Comparison of ENCODE assay signal across 14 cellular contexts in genomic region chr20:34108616-34109174, GRCh38. TPM values are rescaled to one million over a fixed set of nuclear protein-coding genes. Genes with fewer than 3 reads are reported as not detected.
DNase-seq lines count a peak whose midpoint lies in the region; ATAC-seq, FAIRE-seq and TF ChIP-seq lines count a peak whose summit lies in the region.
"Had no signal": no experiment of that assay in that cellular context is flagged by ENCODE, and none has a peak within 500 bp of the region (broad histone marks: within the 10 kb centered on the region; RNA-seq: fewer than 3 reads in every experiment).

No MANE protein-coding gene starts in this region.

- H3K4me3 ChIP-seq in epithelial cell of esophagus (ENCODE audit: low read length) (no peak overlapping the region), upper lobe of right lung (no peak overlapping the region)
- H3K4me3 ChIP-seq: mucosa of descending colon, tibial nerve had no signal

- intact Hi-C loops in activated naive CD4-positive, alpha-beta T cell treated with anti-CD3 and anti-CD28 coated beads for 36 hours (cut with micrococcal nuclease), result no loop called here
- intact Hi-C loops in upper lobe of right lung (cut with DNase I), result no loop called here

- H3K36me3 Mint-ChIP-seq in activated naive CD4-positive, alpha-beta T cell treated with anti-CD3 and anti-CD28 coated beads for 36 hours (ENCODE audit: low read depth), result peaks cover 66% of the 10 kb centered on the region
- peaks cover 32% of the 10 kb centered on the region for H3K36me3 Mint-ChIP-seq in T-cell

- H3K27me3 ChIP-seq in upper lobe of right lung, result no peaks in the 10 kb centered on the region
- H3K27me3 ChIP-seq: tibial nerve had no signal

- H3K27ac Mint-ChIP-seq in activated naive CD4-positive, alpha-beta T cell treated with anti-CD3 and anti-CD28 coated beads for 36 hours, result peak overlapping the region; percentile 80
- H3K27ac Mint-ChIP-seq in T-cell, result peak overlapping the region in 1 of 2 donors; percentile 23
- H3K27ac Mint-ChIP-seq in stimulated activated naive CD8-positive, alpha-beta T cell treated with anti-CD3 and anti-CD28 coated beads, Interleukin-15, amount 100 ng/mL, for 72 hours, result peak overlapping the region; percentile 86 to 88

- POLR2A ChIA-PET in T-cell (lab: Charles Lee), result interaction anchor here in 1 of 2 donors (1.0 kb wide), 1 partner anchor 19 kb away, joined by 3 read pairs; no protein-coding TSS in a partner anchor

- CTCF ChIA-PET in activated naive CD4-positive, alpha-beta T cell treated with anti-CD3 and anti-CD28 coated beads for 36 hours (lab: Charles Lee), result interaction anchor here (0.6 to 1.9 kb wide), 3 partner anchors 22 to 201 kb away, joined by 3 to 10 read pairs (median 5); no protein-coding TSS in a partner anchor
- CTCF ChIA-PET in T-cell (lab: Charles Lee), result interaction anchor here (0.6 to 0.7 kb wide), 4 partner anchors 21 to 663 kb away, joined by 3 read pairs; no protein-coding TSS in a partner anchor

- H3K4me1 ChIP-seq in upper lobe of right lung, result peaks cover 47% of the 10 kb centered on the region

- no peak for DNase-seq in activated naive CD4-positive, alpha-beta T cell treated with anti-CD3 and anti-CD28 coated beads for 36 hours
- no peak for DNase-seq in activated naive CD4-positive, alpha-beta T cell treated with anti-CD3 and anti-CD28 coated beads, Interleukin-2, amount 50 U/mL, for 16 hours
- DNase-seq in T-cell (no peak), epithelial cell of esophagus (ENCODE audit: low read depth) (peak; percentile 23), upper lobe of right lung (no peak), RCC 7860 (ENCODE audit: low spot score) (no peak), GOT3 (lab: John Stamatoyannopoulos, UW) (no peak)
- DNase-seq in stimulated activated naive CD8-positive, alpha-beta T cell treated with anti-CD3 and anti-CD28 coated beads, Interleukin-15, amount 100 ng/mL, for 72 hours, result no peak
- DNase-seq: activated CD8-positive, alpha-beta memory T cell treated with anti-CD3 and anti-CD28 coated beads, Interleukin-2, amount 50 U/mL, for 4 hours; mucosa of descending colon; NCI-H1092; NCI-H774 had no signal

- H3K9me3 Mint-ChIP-seq in activated naive CD4-positive, alpha-beta T cell treated with anti-CD3 and anti-CD28 coated beads for 36 hours, result no peaks in the 10 kb centered on the region
- no peaks in the 10 kb centered on the region for H3K9me3 Mint-ChIP-seq in T-cell
- H3K9me3 Mint-ChIP-seq in stimulated activated naive CD8-positive, alpha-beta T cell treated with anti-CD3 and anti-CD28 coated beads, Interleukin-15, amount 100 ng/mL, for 72 hours, result no peaks in the 10 kb centered on the region

- peaks cover 40% of the 10 kb centered on the region for H3K36me3 ChIP-seq in upper lobe of right lung

- H3K27ac ChIP-seq in upper lobe of right lung, result no peak overlapping the region
- H3K27ac ChIP-seq: tibial nerve had no signal

- H3K4me1 Mint-ChIP-seq in activated naive CD4-positive, alpha-beta T cell treated with anti-CD3 and anti-CD28 coated beads for 36 hours (ENCODE audit: low read depth), result peaks cover 69% of the 10 kb centered on the region
- H3K4me1 Mint-ChIP-seq in T-cell, result peaks cover 71 to 77% (median 73%) of the 10 kb centered on the region in 3 donors
- H3K4me1 Mint-ChIP-seq in stimulated activated naive CD8-positive, alpha-beta T cell treated with anti-CD3 and anti-CD28 coated beads, Interleukin-15, amount 100 ng/mL, for 72 hours, result peaks cover 78% of the 10 kb centered on the region

- FAIRE-seq in RCC 7860 (lab: Jason Lieb, UNC), result no peak
- FAIRE-seq: G401.6 had no signal

- ATAC-seq in T-cell (replicated peaks in 1 of 4) (no peak), upper lobe of right lung (no peak)
- peak; percentile 35 for ATAC-seq in stimulated activated naive CD8-positive, alpha-beta T cell treated with anti-CD3 and anti-CD28 coated beads, Interleukin-15, amount 100 ng/mL, for 72 hours
- ATAC-seq: mucosa of descending colon had no signal

- TF ChIP-seq CTCF in epithelial cell of esophagus (IDR thresholded peaks at IDR 0.05; ENCODE audit: insufficient read depth, low read depth, low read length, missing control alignments) (no peak), upper lobe of right lung (IDR thresholded peaks at IDR 0.05) (no peak)

- H3K4me3 Mint-ChIP-seq in activated naive CD4-positive, alpha-beta T cell treated with anti-CD3 and anti-CD28 coated beads for 36 hours, result peak overlapping the region; percentile 59
- H3K4me3 Mint-ChIP-seq in T-cell, result peak overlapping the region; percentile 13 to 97 (median 32)
- peak overlapping the region; percentile 90 to 92 for H3K4me3 Mint-ChIP-seq in stimulated activated naive CD8-positive, alpha-beta T cell treated with anti-CD3 and anti-CD28 coated beads, Interleukin-15, amount 100 ng/mL, for 72 hours

- H3K27me3 Mint-ChIP-seq in activated naive CD4-positive, alpha-beta T cell treated with anti-CD3 and anti-CD28 coated beads for 36 hours (ENCODE audit: low read depth), result no peaks in the 10 kb centered on the region
- H3K27me3 Mint-ChIP-seq in T-cell, result no peaks in the 10 kb centered on the region
- no peaks in the 10 kb centered on the region for H3K27me3 Mint-ChIP-seq in stimulated activated naive CD8-positive, alpha-beta T cell treated with anti-CD3 and anti-CD28 coated beads, Interleukin-15, amount 100 ng/mL, for 72 hours

- no peaks in the 10 kb centered on the region for H3K9me3 ChIP-seq in upper lobe of right lung
- H3K9me3 ChIP-seq: mucosa of descending colon, tibial nerve had no signal

RNA-seq across cellular contexts. Expression of gene EIF2S2, which starts 3.3 kb away (rescaled TPM):
- total RNA-seq in activated naive CD4-positive, alpha-beta T cell treated with anti-CD3 and anti-CD28 coated beads for 36 hours, result 100 to 1,000 TPM; 202 to 207 TPM
- total RNA-seq in T-cell (10 to 100 TPM; 20.6 to 54.7 (median 48.9) TPM), upper lobe of right lung (54.4 TPM)

Comparison
In these comparisons a context has a peak if more than half of its experiments do, and no peak if none do; other contexts are left out.
1. H3K4me3 Mint-ChIP-seq: peak in every context shown above with its lines; median percentile 91 in stimulated activated naive CD8-positive, alpha-beta T cell treated with anti-CD3 and anti-CD28 coated beads, Interleukin-15, amount 100 ng/mL, for 72 hours; 59 in activated naive CD4-positive, alpha-beta T cell treated with anti-CD3 and anti-CD28 coated beads for 36 hours; 32 in T-cell.